Comparison of ENCODE assay signal across 1 cellular context in genomic region chr16:74034862-74035261, GRCh38.
TF ChIP-seq lines count a peak whose summit lies in the region.

No MANE protein-coding gene starts in this region.

TF ChIP-seq in GM23338, 12 proteins besides CTCF, POLR2A, EP300 and RAD21 (continued from another document):
- TF ChIP-seq, protein P1, sequence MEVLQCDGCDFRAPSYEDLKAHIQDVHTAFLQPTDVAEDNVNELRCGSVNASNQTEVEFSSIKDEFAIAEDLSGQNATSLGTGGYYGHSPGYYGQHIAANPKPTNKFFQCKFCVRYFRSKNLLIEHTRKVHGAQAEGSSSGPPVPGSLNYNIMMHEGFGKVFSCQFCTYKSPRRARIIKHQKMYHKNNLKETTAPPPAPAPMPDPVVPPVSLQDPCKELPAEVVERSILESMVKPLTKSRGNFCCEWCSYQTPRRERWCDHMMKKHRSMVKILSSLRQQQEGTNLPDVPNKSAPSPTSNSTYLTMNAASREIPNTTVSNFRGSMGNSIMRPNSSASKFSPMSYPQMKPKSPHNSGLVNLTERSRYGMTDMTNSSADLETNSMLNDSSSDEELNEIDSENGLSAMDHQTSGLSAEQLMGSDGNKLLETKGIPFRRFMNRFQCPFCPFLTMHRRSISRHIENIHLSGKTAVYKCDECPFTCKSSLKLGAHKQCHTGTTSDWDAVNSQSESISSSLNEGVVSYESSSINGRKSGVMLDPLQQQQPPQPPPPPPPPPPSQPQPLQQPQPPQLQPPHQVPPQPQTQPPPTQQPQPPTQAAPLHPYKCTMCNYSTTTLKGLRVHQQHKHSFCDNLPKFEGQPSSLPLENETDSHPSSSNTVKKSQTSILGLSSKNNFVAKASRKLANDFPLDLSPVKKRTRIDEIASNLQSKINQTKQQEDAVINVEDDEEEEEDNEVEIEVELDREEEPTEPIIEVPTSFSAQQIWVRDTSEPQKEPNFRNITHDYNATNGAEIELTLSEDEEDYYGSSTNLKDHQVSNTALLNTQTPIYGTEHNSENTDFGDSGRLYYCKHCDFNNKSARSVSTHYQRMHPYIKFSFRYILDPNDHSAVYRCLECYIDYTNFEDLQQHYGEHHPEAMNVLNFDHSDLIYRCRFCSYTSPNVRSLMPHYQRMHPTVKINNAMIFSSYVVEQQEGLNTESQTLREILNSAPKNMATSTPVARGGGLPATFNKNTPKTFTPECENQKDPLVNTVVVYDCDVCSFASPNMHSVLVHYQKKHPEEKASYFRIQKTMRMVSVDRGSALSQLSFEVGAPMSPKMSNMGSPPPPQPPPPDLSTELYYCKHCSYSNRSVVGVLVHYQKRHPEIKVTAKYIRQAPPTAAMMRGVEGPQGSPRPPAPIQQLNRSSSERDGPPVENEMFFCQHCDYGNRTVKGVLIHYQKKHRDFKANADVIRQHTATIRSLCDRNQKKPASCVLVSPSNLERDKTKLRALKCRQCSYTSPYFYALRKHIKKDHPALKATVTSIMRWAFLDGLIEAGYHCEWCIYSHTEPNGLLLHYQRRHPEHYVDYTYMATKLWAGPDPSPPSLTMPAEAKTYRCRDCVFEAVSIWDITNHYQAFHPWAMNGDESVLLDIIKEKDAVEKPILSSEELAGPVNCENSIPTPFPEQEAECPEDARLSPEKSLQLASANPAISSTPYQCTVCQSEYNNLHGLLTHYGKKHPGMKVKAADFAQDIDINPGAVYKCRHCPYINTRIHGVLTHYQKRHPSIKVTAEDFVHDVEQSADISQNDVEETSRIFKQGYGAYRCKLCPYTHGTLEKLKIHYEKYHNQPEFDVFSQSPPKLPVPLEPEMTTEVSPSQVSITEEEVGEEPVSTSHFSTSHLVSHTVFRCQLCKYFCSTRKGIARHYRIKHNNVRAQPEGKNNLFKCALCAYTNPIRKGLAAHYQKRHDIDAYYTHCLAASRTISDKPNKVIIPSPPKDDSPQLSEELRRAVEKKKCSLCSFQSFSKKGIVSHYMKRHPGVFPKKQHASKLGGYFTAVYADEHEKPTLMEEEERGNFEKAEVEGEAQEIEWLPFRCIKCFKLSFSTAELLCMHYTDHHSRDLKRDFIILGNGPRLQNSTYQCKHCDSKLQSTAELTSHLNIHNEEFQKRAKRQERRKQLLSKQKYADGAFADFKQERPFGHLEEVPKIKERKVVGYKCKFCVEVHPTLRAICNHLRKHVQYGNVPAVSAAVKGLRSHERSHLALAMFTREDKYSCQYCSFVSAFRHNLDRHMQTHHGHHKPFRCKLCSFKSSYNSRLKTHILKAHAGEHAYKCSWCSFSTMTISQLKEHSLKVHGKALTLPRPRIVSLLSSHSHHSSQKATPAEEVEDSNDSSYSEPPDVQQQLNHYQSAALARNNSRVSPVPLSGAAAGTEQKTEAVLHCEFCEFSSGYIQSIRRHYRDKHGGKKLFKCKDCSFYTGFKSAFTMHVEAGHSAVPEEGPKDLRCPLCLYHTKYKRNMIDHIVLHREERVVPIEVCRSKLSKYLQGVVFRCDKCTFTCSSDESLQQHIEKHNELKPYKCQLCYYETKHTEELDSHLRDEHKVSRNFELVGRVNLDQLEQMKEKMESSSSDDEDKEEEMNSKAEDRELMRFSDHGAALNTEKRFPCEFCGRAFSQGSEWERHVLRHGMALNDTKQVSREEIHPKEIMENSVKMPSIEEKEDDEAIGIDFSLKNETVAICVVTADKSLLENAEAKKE (CRISPR knock-in tag; IDR thresholded peaks at IDR 0.05): no peak
- no peak for TF ChIP-seq JUNB (IDR thresholded peaks at IDR 0.05; ENCODE audit: unreplicated experiment)
